9 cellular contexts compared by ENCODE assay signal in the genomic region with DNA sequence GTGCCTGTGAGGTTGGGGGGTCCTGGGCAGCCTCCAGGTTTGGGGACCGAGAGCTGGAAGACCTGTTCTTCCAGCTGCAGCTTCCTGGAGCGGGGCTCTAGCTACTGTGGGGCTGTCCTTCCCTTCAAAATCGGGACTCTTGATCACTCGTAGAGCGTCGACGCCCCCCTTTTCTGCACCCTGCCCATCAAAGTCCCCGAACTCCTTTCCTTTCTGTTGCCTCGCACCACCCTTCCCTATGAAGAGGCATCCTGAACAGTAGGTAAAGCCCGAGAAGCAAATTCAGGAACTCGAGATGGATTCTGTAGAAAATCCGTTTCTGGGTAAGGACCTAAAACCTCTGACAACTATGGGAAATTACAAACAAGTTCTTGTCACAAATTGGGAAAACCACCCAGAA. TPM values are rescaled to one million over a fixed set of nuclear protein-coding genes. Genes with fewer than 3 reads are reported as not detected.
DNase-seq lines count a peak whose midpoint lies in the region; ATAC-seq and TF ChIP-seq lines count a peak whose summit lies in the region.
"Had no signal": no experiment of that assay in that cellular context is flagged by ENCODE, and none has a peak within 500 bp of the region (broad histone marks: within the 10 kb centered on the region; RNA-seq: fewer than 3 reads in every experiment).

No MANE protein-coding gene starts in this region.

- H3K4me1 Mint-ChIP-seq in Calu3 (ENCODE audit: low read depth, unreplicated experiment): peaks cover 10% of the 10 kb centered on the region

- H3K79me2 ChIP-seq in fibroblast of lung (ENCODE audit: control insufficient read depth, insufficient read depth, low read length): peaks cover 20% of the 10 kb centered on the region

- intact Hi-C loops in Calu3 (cut with micrococcal nuclease; ENCODE audit: unreplicated experiment) (no loop called here), ovary (cut with DNase I) (no loop called here)

- H3K4me3 Mint-ChIP-seq in Calu3 (ENCODE audit: low read depth, unreplicated experiment): peak overlapping the region; percentile 70

- DNase-seq in Calu3 (no peak), SJCRH30 (no peak), fibroblast of lung (ENCODE audit: low read depth in 2 of 2) (peak in 1 of 2 donors; percentile 19), ovary (no peak), DMS53 treated with DMSO at 0.1 percent for 48 hours (lab: John Stamatoyannopoulos, UW; ENCODE audit: unreplicated experiment) (no peak), NCI-H526 (lab: John Stamatoyannopoulos, UW) (no peak), DMS 273 (lab: John Stamatoyannopoulos, UW; ENCODE audit: unreplicated experiment) (no peak)

- ATAC-seq in HG03521 (IDR thresholded peaks at IDR 0.05; ENCODE audit: unreplicated experiment): no peak

- H3K9me3 Mint-ChIP-seq in Calu3 (ENCODE audit: low read depth, unreplicated experiment): no peaks in the 10 kb centered on the region

- H3K9me3 ChIP-seq in SJCRH30 (replicated peaks): no peaks in the 10 kb centered on the region
- no peaks in the 10 kb centered on the region for H3K9me3 ChIP-seq in fibroblast of lung (ENCODE audit: control insufficient read depth, insufficient read depth, low read depth, low read length)
- no peaks in the 10 kb centered on the region for H3K9me3 ChIP-seq in ovary

- 0 out of 2 replicates have a peak, but pooled peaks cover 3% of the 10 kb centered on the region for H3K27me3 ChIP-seq in SJCRH30
- H3K27me3 ChIP-seq in fibroblast of lung (ENCODE audit: control insufficient read depth, insufficient read depth, low read length): no peaks in the 10 kb centered on the region
- H3K27me3 ChIP-seq in ovary: no peaks in the 10 kb centered on the region

- 0 to 1% (median 1%) methylated on average over 12 of the region's 12 CpGs for WGBS in ovary, 3 donors

- no peaks in the 10 kb centered on the region for H4K20me1 ChIP-seq in fibroblast of lung (ENCODE audit: control insufficient read depth, extremely low read depth, insufficient read depth, low read length)

- H3K36me3 ChIP-seq in SJCRH30: no peaks in the 10 kb centered on the region
- no peaks in the 10 kb centered on the region for H3K36me3 ChIP-seq in fibroblast of lung (ENCODE audit: control insufficient read depth, insufficient read depth, low read length)
- H3K36me3 ChIP-seq in ovary: no peaks in the 10 kb centered on the region

- no peaks in the 10 kb centered on the region for H3K4me1 ChIP-seq in SJCRH30
- no peaks in the 10 kb centered on the region for H3K4me1 ChIP-seq in fibroblast of lung (ENCODE audit: control insufficient read depth, extremely low read depth, insufficient read depth, low read length)
- H3K4me1 ChIP-seq in ovary (ENCODE audit: insufficient read depth): peaks cover 2% of the 10 kb centered on the region

- H3K9ac ChIP-seq in fibroblast of lung (ENCODE audit: insufficient read depth, low read length): peak overlapping the region; percentile 96

- H2AFZ ChIP-seq in fibroblast of lung (ENCODE audit: low read length): peak overlapping the region; percentile 93

- H3K27ac ChIP-seq in SJCRH30: peak overlapping the region; percentile 46
- peak overlapping the region; percentile 96 for H3K27ac ChIP-seq in fibroblast of lung (ENCODE audit: insufficient read depth, low read length)
- H3K27ac ChIP-seq in ovary: peak overlapping the region; percentile 59 to 66

- CTCF ChIA-PET in Calu3 (lab: Charles Lee): interaction anchor here (1.9 kb wide), 1 partner anchor 10 kb away, joined by 5 read pairs; no protein-coding TSS in a partner anchor

- TF ChIP-seq CTCF in Calu3 (IDR thresholded peaks at IDR 0.05; ENCODE audit: unreplicated experiment) (no peak), fibroblast of lung (conservative IDR thresholded peaks at IDR 0.05 in 1 of 2, IDR thresholded peaks at IDR 0.05 in 1 of 2; ENCODE audit: low read depth in 1 of 2, low read length in 2 of 2) (no peak), ovary (IDR thresholded peaks at IDR 0.05) (no peak)

- TF ChIP-seq POLR2A in ovary (IDR thresholded peaks at IDR 0.05): no peak

- H3K36me3 Mint-ChIP-seq in Calu3 (ENCODE audit: insufficient read depth, unreplicated experiment): peaks cover 22% of the 10 kb centered on the region

- TF ChIP-seq EP300 in ovary (IDR thresholded peaks at IDR 0.05): no peak

- peak overlapping the region; percentile 64 for H3K27ac Mint-ChIP-seq in Calu3 (ENCODE audit: unreplicated experiment)

- TSS peak; percentile 32 for BruUV-seq in Calu3 (replicated peaks; lab: Mats Ljungman, UMichigan)

- H3K4me3 ChIP-seq in SJCRH30: peak overlapping the region; percentile 88
- peak overlapping the region; percentile 69 to 94 (median 93) for H3K4me3 ChIP-seq in fibroblast of lung (replicated peaks in 1 of 4; ENCODE audit: control extremely low read depth in 1 of 4, insufficient read depth in 1 of 4, low read depth in 3 of 4, low read length in 4 of 4)
- peak overlapping the region; percentile 88 for H3K4me3 ChIP-seq in ovary

- peak overlapping the region; percentile 99 for H3K4me2 ChIP-seq in fibroblast of lung (ENCODE audit: extremely low read depth, insufficient read depth, low read length)

- no peaks in the 10 kb centered on the region for H3K27me3 Mint-ChIP-seq in Calu3 (ENCODE audit: unreplicated experiment)

RNA-seq across cellular contexts. Expression of gene CHP1, which starts 0.5 kb away (rescaled TPM):
- total RNA-seq in Calu3 (2022) (67.1 and 67.7 TPM in 2 replicates), fibroblast of lung (61.4 and 84.7 TPM in 2 replicates), ovary (10 to 100 TPM; 46.1 to 84.6 (median 59.5) TPM)
- 86.6 and 87.9 TPM in 2 replicates for total RNA-seq in SJCRH30 (2014; rRNA removed; shearing (Covaris generic))
- polyA plus RNA-seq in fibroblast of lung (118 and 123 TPM in 2 replicates), ovary (10 to 100 TPM; 24.8 to 61.4 TPM)
- 93.5 and 95.3 TPM in 2 replicates for polyA plus RNA-seq in fibroblast of lung (2012)
- polyA minus RNA-seq in fibroblast of lung (ENCODE audit: low replicate concordance): 87.4 and 109 TPM in 2 replicates

RNA-seq across cellular contexts. Expression of gene EXD1, which starts 1.0 kb away (rescaled TPM):
- not detected in 2 replicates for total RNA-seq in Calu3 (2022)
- not detected in 2 replicates for total RNA-seq in SJCRH30 (2014; rRNA removed; shearing (Covaris generic))
- total RNA-seq in fibroblast of lung: 0.17 TPM in 1 of 2 replicates, not detected in the other
- polyA plus RNA-seq in fibroblast of lung: 0.02 TPM in 1 of 2 replicates, not detected in the other
- polyA plus RNA-seq in fibroblast of lung (2012): not detected in 2 replicates
- polyA minus RNA-seq in fibroblast of lung (ENCODE audit: low replicate concordance): not detected in 2 replicates
- not detected for total RNA-seq in ovary
- not detected for polyA plus RNA-seq in ovary
- total RNA-seq: lung microvascular endothelial cell had no signal

Comparison
In these comparisons a context has a peak if more than half of its experiments do, and no peak if none do; other contexts are left out.
1. H3K27ac ChIP-seq: peak in every context shown above with its lines; median percentile 96 in fibroblast of lung; 62 in ovary; 46 in SJCRH30.